Comparison of ENCODE assay signal across 15 cellular contexts in genomic region chr3:102144063-102144462, GRCh38.
DNase-seq lines count a peak whose midpoint lies in the region; ATAC-seq and TF ChIP-seq lines count a peak whose summit lies in the region.
"Had no signal": no experiment of that assay in that cellular context is flagged by ENCODE, and none has a peak within 500 bp of the region (broad histone marks: within the 10 kb centered on the region; RNA-seq: fewer than 3 reads in every experiment).

No MANE protein-coding gene starts in this region.

- H2AK9ac ChIP-seq in IMR-90 (replicated peaks; ENCODE audit: low read depth, low read length, poor library complexity) = no peak overlapping the region

- H3K23ac ChIP-seq in IMR-90 (ENCODE audit: low read depth, low read length) = no peak overlapping the region
- H3K23ac ChIP-seq in mesenchymal stem cell (ENCODE audit: low read length in 2 of 2) = no peak overlapping the region

- dilution Hi-C loops in IMR-90 (cut with HindIII; ENCODE audit: low sequenced_read_pairs, unreplicated experiment) = no loop called here

- H2BK120ac ChIP-seq in IMR-90 (ENCODE audit: low read depth, low read length) = no peak overlapping the region
- H2BK120ac ChIP-seq in mesenchymal stem cell (ENCODE audit: low read depth, low read length) = no peak overlapping the region

- H3K56ac ChIP-seq in IMR-90 (ENCODE audit: extremely low read depth, insufficient read depth, low read length) = no peak overlapping the region

- TF ChIP-seq POLR2A in IMR-90 (IDR thresholded peaks at IDR 0.05; ENCODE audit: low read depth, low read length) = no peak

- no peak overlapping the region for H2BK12ac ChIP-seq in mesenchymal stem cell (ENCODE audit: low read length in 2 of 2)

- H3K9me1 ChIP-seq in IMR-90 (ENCODE audit: insufficient read depth, low read length) = peaks cover 5% of the 10 kb centered on the region; the same call in 1 of the 2 replicates

- POLR2A ChIA-PET in IMR-90 (lab: Charles Lee; ENCODE audit: unreplicated experiment) = no interaction called here

- H3K79me1 ChIP-seq in IMR-90 (ENCODE audit: low read depth in 1 of 2, low read length in 2 of 2) (no peaks in the 10 kb centered on the region), mesenchymal stem cell (replicated peaks; ENCODE audit: low read length, poor library complexity, severe bottlenecking) (no peaks in the 10 kb centered on the region)

- H3K4me2 ChIP-seq in IMR-90 (ENCODE audit: low read depth, low read length) (no peak overlapping the region), mesenchymal stem cell (ENCODE audit: low read length, poor library complexity, severe bottlenecking) (no peak overlapping the region)

- CTCF ChIA-PET in IMR-90 (lab: Yijun Ruan, JAX) = no interaction called here

- H4K20me1 ChIP-seq in IMR-90 (ENCODE audit: insufficient read depth, low read length) = no peaks in the 10 kb centered on the region

- H3K4me1 ChIP-seq in IMR-90 (ENCODE audit: control insufficient read depth, insufficient read depth, low read length) (peaks cover 12% of the 10 kb centered on the region), mesenchymal stem cell (ENCODE audit: control insufficient read depth, insufficient read depth, low read depth, low read length) (no peaks in the 10 kb centered on the region), stomach smooth muscle (ENCODE audit: control insufficient read depth, insufficient read depth, low read length) (peaks cover 11% of the 10 kb centered on the region)
- H3K4me1 ChIP-seq: BE2C had no signal

- H2AFZ ChIP-seq in IMR-90 (replicated peaks; ENCODE audit: low read length, poor library complexity) (no peak overlapping the region), mesenchymal stem cell (ENCODE audit: low read depth, low read length) (no peak overlapping the region)

- H4K91ac ChIP-seq in IMR-90 (ENCODE audit: insufficient read depth, low read depth, low read length) (no peak overlapping the region), mesenchymal stem cell (ENCODE audit: low read length) (no peak overlapping the region)

- H3K9ac ChIP-seq in IMR-90 (ENCODE audit: low read depth, low read length) (no peak overlapping the region), mesenchymal stem cell (ENCODE audit: low read length) (no peak overlapping the region), stomach smooth muscle (ENCODE audit: low read length in 2 of 2) (no peak overlapping the region)

- H3K4ac ChIP-seq in IMR-90 (ENCODE audit: low read depth, low read length) (no peak overlapping the region), mesenchymal stem cell (ENCODE audit: low read depth in 1 of 2, low read length in 2 of 2) (no peak overlapping the region)

- no peak overlapping the region for H4K8ac ChIP-seq in IMR-90 (ENCODE audit: low read depth in 2 of 2, low read length in 2 of 2)
- H4K8ac ChIP-seq in mesenchymal stem cell (ENCODE audit: low read length) = no peak overlapping the region

- no CpG with 5 or more reads among the region's 3 CpGs for WGBS in IMR-90 (ENCODE audit: extremely low coverage in 2 of 2, insufficient read length in 1 of 2), 2 experiments
- WGBS in mesenchymal stem cell = 58% methylated on average over 2 of the region's 3 CpGs

- H3K4me3 ChIP-seq in IMR-90 (ENCODE audit: insufficient read depth, low read depth, low read length) (no peak overlapping the region), fibroblast of pulmonary artery (replicated peaks; ENCODE audit: low read depth, low read length) (no peak overlapping the region), mesenchymal stem cell (ENCODE audit: insufficient read depth in 1 of 2, low read depth in 1 of 2, low read length in 2 of 2) (no peak overlapping the region), stomach smooth muscle (ENCODE audit: low read length in 2 of 2) (no peak overlapping the region)

- H2AK5ac ChIP-seq in IMR-90 (ENCODE audit: low read depth, low read length) = no peak overlapping the region
- H2AK5ac ChIP-seq in mesenchymal stem cell (ENCODE audit: low read length, severe bottlenecking) = no peak overlapping the region

- H2BK5ac ChIP-seq in IMR-90 (ENCODE audit: low read depth, low read length, poor library complexity, severe bottlenecking) (no peak overlapping the region), mesenchymal stem cell (ENCODE audit: low read depth, low read length, poor library complexity, severe bottlenecking) (no peak overlapping the region)

- H3K14ac ChIP-seq in IMR-90 (replicated peaks; ENCODE audit: low read depth, low read length) (no peak overlapping the region), mesenchymal stem cell (ENCODE audit: low read length in 2 of 2) (no peak overlapping the region)

- H3K27me3 ChIP-seq in IMR-90 (ENCODE audit: control insufficient read depth, insufficient read depth, low read length) = no peaks in the 10 kb centered on the region
- H3K27me3 ChIP-seq in mesenchymal stem cell (ENCODE audit: control insufficient read depth in 1 of 2, insufficient read depth in 1 of 2, low read length in 2 of 2) = no peaks in the 10 kb centered on the region
- H3K27me3 ChIP-seq in stomach smooth muscle (ENCODE audit: control insufficient read depth in 1 of 2, insufficient read depth in 2 of 2, low read length in 2 of 2) = no peaks in the 10 kb centered on the region
- H3K27me3 ChIP-seq: BE2C had no signal

- peak overlapping the region; percentile 47; the same call in 1 of the 2 replicates for H4K5ac ChIP-seq in IMR-90 (ENCODE audit: low read depth, low read length)

- H3K27ac ChIP-seq in IMR-90 (ENCODE audit: insufficient read depth, low read length) (no peak overlapping the region), mesenchymal stem cell (ENCODE audit: low read length, poor library complexity, severe bottlenecking) (no peak overlapping the region), stomach smooth muscle (ENCODE audit: low read length) (peak overlapping the region; percentile 46)

- H3K18ac ChIP-seq in IMR-90 (ENCODE audit: low read depth, low read length) = no peak overlapping the region
- H3K18ac ChIP-seq in mesenchymal stem cell (ENCODE audit: low read depth in 1 of 2, low read length in 2 of 2) = no peak overlapping the region

- DNase-seq in IMR-90 (no peak), fibroblast of pulmonary artery (ENCODE audit: low read depth) (peak; percentile 52), mesenchymal stem cell (peak; percentile 78), C1 segment of cervical spinal cord (lab: John Stamatoyannopoulos, UW) (no peak), sciatic nerve (ENCODE audit: low spot score) (no peak)
- DNase-seq: BE2C; CD8-positive, alpha-beta T cell; COR-L47; DMS153; DND-41; GDM1; GOT3; H9 had no signal

- in situ Hi-C loops in IMR-90 (cut with MboI; ENCODE audit: low sequenced_read_pairs) = no loop called here

- H3K36me3 ChIP-seq in IMR-90 (ENCODE audit: control insufficient read depth, insufficient read depth, low read length) (no peaks in the 10 kb centered on the region), mesenchymal stem cell (ENCODE audit: control insufficient read depth in 1 of 2, insufficient read depth in 2 of 2, low read depth in 1 of 2, low read length in 2 of 2) (no peaks in the 10 kb centered on the region), stomach smooth muscle (ENCODE audit: control insufficient read depth in 2 of 2, insufficient read depth in 2 of 2, low read length in 2 of 2) (no peaks in the 10 kb centered on the region)
- H3K36me3 ChIP-seq: BE2C had no signal

- intact Hi-C loops in IMR-90 (cut with micrococcal nuclease) (no loop called here), sciatic nerve (cut with DNase I) (no loop called here)

- no TSS peak for BruUV-seq in IMR-90 (replicated peaks; lab: Mats Ljungman, UMichigan)

- no peaks in the 10 kb centered on the region for H3K9me3 ChIP-seq in IMR-90 (ENCODE audit: control insufficient read depth, insufficient read depth, low read length)
- no peaks in the 10 kb centered on the region for H3K9me3 ChIP-seq in mesenchymal stem cell (ENCODE audit: control insufficient read depth, low read length)
- no peaks in the 10 kb centered on the region for H3K9me3 ChIP-seq in stomach smooth muscle (ENCODE audit: control insufficient read depth in 2 of 2, low read length in 2 of 2)
- H3K9me3 ChIP-seq: BE2C had no signal

- ATAC-seq in IMR-90 (ENCODE audit: low read depth) = no peak
- no peak for ATAC-seq in activated CD4-positive, CD25-positive, alpha-beta regulatory T cell treated with anti-CD3 and anti-CD28 coated beads, Interleukin-2, amount 50 U/mL, for 24 hours
- no peak for ATAC-seq in sciatic nerve
- ATAC-seq: CD8-positive, alpha-beta T cell had no signal

- H2BK15ac ChIP-seq in IMR-90 (ENCODE audit: low read depth, low read length) (no peak overlapping the region), mesenchymal stem cell (ENCODE audit: low read depth, poor library complexity, severe bottlenecking) (no peak overlapping the region)

- TF ChIP-seq RAD21 in IMR-90 (IDR thresholded peaks at IDR 0.05; ENCODE audit: low read length) = no peak

- no peak overlapping the region for H2BK20ac ChIP-seq in IMR-90 (ENCODE audit: low read depth, low read length)

- TF ChIP-seq CTCF in IMR-90 (conservative IDR thresholded peaks at IDR 0.05; ENCODE audit: low read depth, low read length) (no peak), fibroblast of pulmonary artery (IDR thresholded peaks at IDR 0.05; ENCODE audit: low read length, missing control alignments) (no peak)

TF ChIP-seq in IMR-90, 13 proteins besides CTCF, POLR2A, EP300 and RAD21 (continues in another document):
- TF ChIP-seq SMC3 (IDR thresholded peaks at IDR 0.05; ENCODE audit: low read depth, low read length) (no peak), CEBPB (IDR thresholded peaks at IDR 0.05; ENCODE audit: low read depth, low read length) (no peak), NFE2L2 (IDR thresholded peaks at IDR 0.05; ENCODE audit: low read depth, low read length) (no peak), MXI1 (IDR thresholded peaks at IDR 0.05; ENCODE audit: borderline replicate concordance, low read depth, low read length) (no peak), RCOR1 (IDR thresholded peaks at IDR 0.05; ENCODE audit: insufficient replicate concordance, low read length) (no peak), MAFK (IDR thresholded peaks at IDR 0.05; ENCODE audit: low read depth, low read length) (no peak), USF2 (IDR thresholded peaks at IDR 0.05; ENCODE audit: low read depth, low read length) (no peak), RFX5 (IDR thresholded peaks at IDR 0.05; ENCODE audit: low read depth, low read length) (no peak)

Comparison
In these comparisons a context has a peak if more than half of its experiments do, and no peak if none do; other contexts are left out.
1. DNase-seq: peak in fibroblast of pulmonary artery (single experiment) and mesenchymal stem cell (single experiment); none in IMR-90 (single experiment), C1 segment of cervical spinal cord (0 of 14) and sciatic nerve (single experiment).